In the genomic region with DNA sequence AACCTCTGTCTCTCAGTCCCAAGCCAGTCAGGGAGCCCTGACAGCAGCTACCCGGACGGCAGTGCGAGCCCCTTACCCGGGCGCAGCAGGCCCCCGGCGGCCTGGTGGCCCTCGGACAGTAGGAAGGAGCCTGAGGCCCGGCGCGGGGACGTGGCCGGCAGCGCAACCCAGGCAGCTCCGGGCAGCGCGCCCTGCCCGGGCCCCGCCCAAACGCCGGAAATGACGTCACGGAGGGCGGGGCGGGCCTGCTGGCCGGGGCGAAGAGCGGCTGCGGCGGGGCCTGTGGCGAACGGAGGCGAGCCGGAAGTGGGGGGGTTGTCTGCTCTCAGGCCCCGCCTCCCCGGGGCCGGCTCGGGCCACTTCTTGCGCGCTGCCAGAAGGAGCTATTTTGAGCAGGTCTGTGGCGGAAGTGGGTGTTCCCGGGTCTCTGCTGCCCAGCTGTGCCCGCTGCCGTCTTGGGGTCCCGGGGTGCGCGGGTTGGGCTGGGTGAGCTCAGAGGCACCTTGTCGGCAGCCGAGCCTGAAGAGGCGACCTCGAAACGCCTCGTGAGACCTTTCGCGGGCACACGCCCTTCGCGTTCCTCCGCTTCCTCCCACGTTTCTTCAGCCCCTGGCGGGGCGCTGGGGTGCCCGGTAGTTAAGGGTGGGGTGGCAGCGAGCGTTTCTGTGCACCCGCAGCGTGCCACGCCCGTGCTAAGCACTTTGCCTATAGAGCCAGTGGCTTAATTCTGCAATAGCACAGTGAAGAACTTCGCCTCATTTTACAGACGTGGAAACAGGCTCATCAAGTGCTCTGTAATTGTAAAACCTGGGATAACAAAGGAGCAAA, we compare ENCODE assay signal across 1 cellular context.
TF ChIP-seq lines count a peak whose summit lies in the region.

Gene C11orf24, minus strand, starts transcription at position 193 of the 828 bp plus-strand sequence. CDS start 8,206 bp downstream, outside the sequence.

TF ChIP-seq in HepG2, 621 proteins besides CTCF, POLR2A, EP300 and RAD21 (continued from another document and continues in another):
- TF ChIP-seq ZNF784 (CRISPR knock-in tag; IDR thresholded peaks at IDR 0.05; ENCODE audit: borderline replicate concordance) (no peak), RARA (CRISPR knock-in tag; IDR thresholded peaks at IDR 0.05) (peak; percentile 33), ZNF550 (CRISPR knock-in tag; IDR thresholded peaks at IDR 0.05; ENCODE audit: borderline replicate concordance) (no peak), ZSCAN30 (CRISPR knock-in tag; IDR thresholded peaks at IDR 0.05) (0 out of 2 replicates have a peak, but pooled peaks have one; percentile 72), ATF2 (CRISPR knock-in tag; IDR thresholded peaks at IDR 0.05) (peak; percentile 97), KLF16 (CRISPR knock-in tag; IDR thresholded peaks at IDR 0.05) (no peak), ZNF652 (CRISPR knock-in tag; IDR thresholded peaks at IDR 0.05; ENCODE audit: borderline replicate concordance, low read depth) (no peak), RFX3 (CRISPR knock-in tag; IDR thresholded peaks at IDR 0.05) (0 out of 2 replicates have a peak, but pooled peaks have one; percentile 20), ZNF207 (IDR thresholded peaks at IDR 0.05; ENCODE audit: borderline replicate concordance) (no peak), ZNF552 (CRISPR knock-in tag; IDR thresholded peaks at IDR 0.05; ENCODE audit: borderline replicate concordance) (0 out of 2 replicates have a peak, but pooled peaks have one; percentile 24), ZNF431 (CRISPR knock-in tag; IDR thresholded peaks at IDR 0.05; ENCODE audit: borderline replicate concordance, low read depth) (no peak), ISL2 (CRISPR knock-in tag; IDR thresholded peaks at IDR 0.05) (peak; percentile 72), ZMYM3 (CRISPR knock-in tag; IDR thresholded peaks at IDR 0.05) (no peak), ZNF792 (CRISPR knock-in tag; IDR thresholded peaks at IDR 0.05) (peak; percentile 48; the same call in 1 of the 2 replicates), JARID2 (CRISPR knock-in tag; IDR thresholded peaks at IDR 0.05; ENCODE audit: insufficient replicate concordance) (no peak), ZNF878 (CRISPR knock-in tag; IDR thresholded peaks at IDR 0.05) (no peak), RFXAP (CRISPR knock-in tag; IDR thresholded peaks at IDR 0.05; ENCODE audit: borderline replicate concordance) (peak; percentile 28; the same call in 1 of the 2 replicates), ZNF576 (CRISPR knock-in tag; IDR thresholded peaks at IDR 0.05) (0 out of 2 replicates have a peak, but pooled peaks have one; percentile 26), KAT8 (CRISPR knock-in tag; IDR thresholded peaks at IDR 0.05) (no peak; the same call in none of the 2 replicates), TGIF2 (CRISPR knock-in tag; IDR thresholded peaks at IDR 0.05) (peak; percentile 30; the same call in 1 of the 2 replicates), NR2F6 (IDR thresholded peaks at IDR 0.05) (no peak), NR2F6 (CRISPR knock-in tag; IDR thresholded peaks at IDR 0.05) (no peak), BRD4 (CRISPR knock-in tag; IDR thresholded peaks at IDR 0.05) (0 out of 2 replicates have a peak, but pooled peaks have one; percentile 74), SALL2 (CRISPR knock-in tag; IDR thresholded peaks at IDR 0.05) (peak; percentile 69; the same call in 1 of the 2 replicates), SIX4 (CRISPR knock-in tag; IDR thresholded peaks at IDR 0.05) (0 out of 2 replicates have a peak, but pooled peaks have one; percentile 24), TBX2 (CRISPR knock-in tag; IDR thresholded peaks at IDR 0.05; ENCODE audit: borderline replicate concordance) (0 out of 2 replicates have a peak, but pooled peaks have one; percentile 35), MEF2D (CRISPR knock-in tag; IDR thresholded peaks at IDR 0.05) (peak; percentile 81), ZNF598 (CRISPR knock-in tag; IDR thresholded peaks at IDR 0.05; ENCODE audit: borderline replicate concordance) (0 out of 2 replicates have a peak, but pooled peaks have one; percentile 42), HNRNPLL (IDR thresholded peaks at IDR 0.05; ENCODE audit: low read depth, low read length, poor library complexity, severe bottlenecking) (peak; percentile 58), IRF1 (CRISPR knock-in tag; IDR thresholded peaks at IDR 0.05; ENCODE audit: low read depth) (no peak), ZNF703 (CRISPR knock-in tag; IDR thresholded peaks at IDR 0.05; ENCODE audit: borderline replicate concordance) (no peak; the same call in 1 of the 2 replicates), FOXK1 (CRISPR knock-in tag; IDR thresholded peaks at IDR 0.05; ENCODE audit: borderline replicate concordance, low read depth) (peak; percentile 10; the same call in 1 of the 2 replicates), ZNF446 (CRISPR knock-in tag; IDR thresholded peaks at IDR 0.05) (peak; percentile 39; the same call in 1 of the 2 replicates), ZNF383 (CRISPR knock-in tag; IDR thresholded peaks at IDR 0.05; ENCODE audit: borderline replicate concordance) (no peak), ADNP (CRISPR knock-in tag; IDR thresholded peaks at IDR 0.05) (no peak), NFE2 (CRISPR knock-in tag; IDR thresholded peaks at IDR 0.05) (no peak), HOXA3 (CRISPR knock-in tag; IDR thresholded peaks at IDR 0.05) (peak; percentile 76)
- TF ChIP-seq, protein P1, sequence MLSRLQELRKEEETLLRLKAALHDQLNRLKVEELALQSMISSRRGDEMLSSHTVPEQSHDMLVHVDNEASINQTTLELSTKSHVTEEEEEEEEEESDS (CRISPR knock-in tag; IDR thresholded peaks at IDR 0.05; ENCODE audit: borderline replicate concordance), result no peak
- TF ChIP-seq, protein P2, sequence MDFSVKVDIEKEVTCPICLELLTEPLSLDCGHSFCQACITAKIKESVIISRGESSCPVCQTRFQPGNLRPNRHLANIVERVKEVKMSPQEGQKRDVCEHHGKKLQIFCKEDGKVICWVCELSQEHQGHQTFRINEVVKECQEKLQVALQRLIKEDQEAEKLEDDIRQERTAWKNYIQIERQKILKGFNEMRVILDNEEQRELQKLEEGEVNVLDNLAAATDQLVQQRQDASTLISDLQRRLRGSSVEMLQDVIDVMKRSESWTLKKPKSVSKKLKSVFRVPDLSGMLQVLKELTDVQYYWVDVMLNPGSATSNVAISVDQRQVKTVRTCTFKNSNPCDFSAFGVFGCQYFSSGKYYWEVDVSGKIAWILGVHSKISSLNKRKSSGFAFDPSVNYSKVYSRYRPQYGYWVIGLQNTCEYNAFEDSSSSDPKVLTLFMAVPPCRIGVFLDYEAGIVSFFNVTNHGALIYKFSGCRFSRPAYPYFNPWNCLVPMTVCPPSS (IDR thresholded peaks at IDR 0.05), result no peak
- TF ChIP-seq, protein P3, sequence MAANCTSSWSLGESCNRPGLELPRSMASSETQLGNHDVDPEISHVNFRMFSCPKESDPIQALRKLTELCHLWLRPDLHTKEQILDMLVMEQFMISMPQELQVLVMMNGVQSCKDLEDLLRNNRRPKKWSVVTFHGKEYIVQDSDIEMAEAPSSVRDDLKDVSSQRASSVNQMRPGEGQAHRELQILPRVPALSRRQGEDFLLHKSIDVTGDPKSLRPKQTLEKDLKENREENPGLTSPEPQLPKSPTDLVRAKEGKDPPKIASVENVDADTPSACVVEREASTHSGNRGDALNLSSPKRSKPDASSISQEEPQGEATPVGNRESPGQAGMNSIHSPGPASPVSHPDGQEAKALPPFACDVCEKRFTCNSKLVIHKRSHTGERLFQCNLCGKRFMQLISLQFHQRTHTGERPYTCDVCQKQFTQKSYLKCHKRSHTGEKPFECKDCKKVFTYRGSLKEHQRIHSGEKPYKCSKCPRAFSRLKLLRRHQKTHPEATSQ (CRISPR knock-in tag; IDR thresholded peaks at IDR 0.05; ENCODE audit: borderline replicate concordance), result no peak
- TF ChIP-seq, protein P4, sequence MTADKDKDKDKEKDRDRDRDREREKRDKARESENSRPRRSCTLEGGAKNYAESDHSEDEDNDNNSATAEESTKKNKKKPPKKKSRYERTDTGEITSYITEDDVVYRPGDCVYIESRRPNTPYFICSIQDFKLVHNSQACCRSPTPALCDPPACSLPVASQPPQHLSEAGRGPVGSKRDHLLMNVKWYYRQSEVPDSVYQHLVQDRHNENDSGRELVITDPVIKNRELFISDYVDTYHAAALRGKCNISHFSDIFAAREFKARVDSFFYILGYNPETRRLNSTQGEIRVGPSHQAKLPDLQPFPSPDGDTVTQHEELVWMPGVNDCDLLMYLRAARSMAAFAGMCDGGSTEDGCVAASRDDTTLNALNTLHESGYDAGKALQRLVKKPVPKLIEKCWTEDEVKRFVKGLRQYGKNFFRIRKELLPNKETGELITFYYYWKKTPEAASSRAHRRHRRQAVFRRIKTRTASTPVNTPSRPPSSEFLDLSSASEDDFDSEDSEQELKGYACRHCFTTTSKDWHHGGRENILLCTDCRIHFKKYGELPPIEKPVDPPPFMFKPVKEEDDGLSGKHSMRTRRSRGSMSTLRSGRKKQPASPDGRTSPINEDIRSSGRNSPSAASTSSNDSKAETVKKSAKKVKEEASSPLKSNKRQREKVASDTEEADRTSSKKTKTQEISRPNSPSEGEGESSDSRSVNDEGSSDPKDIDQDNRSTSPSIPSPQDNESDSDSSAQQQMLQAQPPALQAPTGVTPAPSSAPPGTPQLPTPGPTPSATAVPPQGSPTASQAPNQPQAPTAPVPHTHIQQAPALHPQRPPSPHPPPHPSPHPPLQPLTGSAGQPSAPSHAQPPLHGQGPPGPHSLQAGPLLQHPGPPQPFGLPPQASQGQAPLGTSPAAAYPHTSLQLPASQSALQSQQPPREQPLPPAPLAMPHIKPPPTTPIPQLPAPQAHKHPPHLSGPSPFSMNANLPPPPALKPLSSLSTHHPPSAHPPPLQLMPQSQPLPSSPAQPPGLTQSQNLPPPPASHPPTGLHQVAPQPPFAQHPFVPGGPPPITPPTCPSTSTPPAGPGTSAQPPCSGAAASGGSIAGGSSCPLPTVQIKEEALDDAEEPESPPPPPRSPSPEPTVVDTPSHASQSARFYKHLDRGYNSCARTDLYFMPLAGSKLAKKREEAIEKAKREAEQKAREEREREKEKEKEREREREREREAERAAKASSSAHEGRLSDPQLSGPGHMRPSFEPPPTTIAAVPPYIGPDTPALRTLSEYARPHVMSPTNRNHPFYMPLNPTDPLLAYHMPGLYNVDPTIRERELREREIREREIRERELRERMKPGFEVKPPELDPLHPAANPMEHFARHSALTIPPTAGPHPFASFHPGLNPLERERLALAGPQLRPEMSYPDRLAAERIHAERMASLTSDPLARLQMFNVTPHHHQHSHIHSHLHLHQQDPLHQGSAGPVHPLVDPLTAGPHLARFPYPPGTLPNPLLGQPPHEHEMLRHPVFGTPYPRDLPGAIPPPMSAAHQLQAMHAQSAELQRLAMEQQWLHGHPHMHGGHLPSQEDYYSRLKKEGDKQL (CRISPR knock-in tag; IDR thresholded peaks at IDR 0.05; ENCODE audit: low read depth), result no peak
- TF ChIP-seq, protein P5, sequence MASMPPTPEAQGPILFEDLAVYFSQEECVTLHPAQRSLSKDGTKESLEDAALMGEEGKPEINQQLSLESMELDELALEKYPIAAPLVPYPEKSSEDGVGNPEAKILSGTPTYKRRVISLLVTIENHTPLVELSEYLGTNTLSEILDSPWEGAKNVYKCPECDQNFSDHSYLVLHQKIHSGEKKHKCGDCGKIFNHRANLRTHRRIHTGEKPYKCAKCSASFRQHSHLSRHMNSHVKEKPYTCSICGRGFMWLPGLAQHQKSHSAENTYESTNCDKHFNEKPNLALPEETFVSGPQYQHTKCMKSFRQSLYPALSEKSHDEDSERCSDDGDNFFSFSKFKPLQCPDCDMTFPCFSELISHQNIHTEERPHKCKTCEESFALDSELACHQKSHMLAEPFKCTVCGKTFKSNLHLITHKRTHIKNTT (CRISPR knock-in tag; IDR thresholded peaks at IDR 0.05), result no peak
- TF ChIP-seq, protein P6, sequence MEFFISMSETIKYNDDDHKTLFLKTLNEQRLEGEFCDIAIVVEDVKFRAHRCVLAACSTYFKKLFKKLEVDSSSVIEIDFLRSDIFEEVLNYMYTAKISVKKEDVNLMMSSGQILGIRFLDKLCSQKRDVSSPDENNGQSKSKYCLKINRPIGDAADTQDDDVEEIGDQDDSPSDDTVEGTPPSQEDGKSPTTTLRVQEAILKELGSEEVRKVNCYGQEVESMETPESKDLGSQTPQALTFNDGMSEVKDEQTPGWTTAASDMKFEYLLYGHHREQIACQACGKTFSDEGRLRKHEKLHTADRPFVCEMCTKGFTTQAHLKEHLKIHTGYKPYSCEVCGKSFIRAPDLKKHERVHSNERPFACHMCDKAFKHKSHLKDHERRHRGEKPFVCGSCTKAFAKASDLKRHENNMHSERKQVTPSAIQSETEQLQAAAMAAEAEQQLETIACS (CRISPR knock-in tag; IDR thresholded peaks at IDR 0.05), result peak; percentile 32; the same call in 1 of the 2 replicates
